ENCODE assay signal across 2 cellular contexts in genomic region chr1:114670083-114671010, GRCh38.
TF ChIP-seq lines count a peak whose summit lies in the region.

No MANE protein-coding gene starts in this region.

TF ChIP-seq in GM23338, 12 proteins besides CTCF, POLR2A, EP300 and RAD21:
- peak; percentile 2 for TF ChIP-seq REST (IDR thresholded peaks at IDR 0.05; ENCODE audit: unreplicated experiment)
- peak; percentile 55 for TF ChIP-seq POLR2AphosphoS5 (IDR thresholded peaks at IDR 0.05; ENCODE audit: low read depth)
- no peak for TF ChIP-seq ZNF114 (CRISPR knock-in tag; IDR thresholded peaks at IDR 0.05)
- TF ChIP-seq EZH2 (IDR thresholded peaks at IDR 0.05; ENCODE audit: low read depth, unreplicated experiment) = no peak

TF ChIP-seq in SK-N-SH, 30 proteins besides CTCF, POLR2A, EP300 and RAD21:
- TF ChIP-seq PBX3 (IDR thresholded peaks at IDR 0.05) = peak; percentile 90
- TF ChIP-seq MAX (IDR thresholded peaks at IDR 0.05; ENCODE audit: low read depth) = no peak
